ENCODE assay signal across 21 cellular contexts in genomic region chr1:224199679-224200078, GRCh38. TPM values are rescaled to one million over a fixed set of nuclear protein-coding genes. Genes with fewer than 3 reads are reported as not detected.
A peak's percentile ranks its signal among the peaks of the same experiment; 100 is the strongest.
DNase-seq lines count a peak whose midpoint lies in the region; ATAC-seq and TF ChIP-seq lines count a peak whose summit lies in the region.
"Had no signal": no experiment of that assay in that cellular context is flagged by ENCODE, and none has a peak within 500 bp of the region (broad histone marks: within the 10 kb centered on the region; RNA-seq: fewer than 3 reads in every experiment).

No MANE protein-coding gene starts in this region.

- DNase-seq in Caki2 (ENCODE audit: low read depth) (peak; percentile 19), Karpas-422 (peak; percentile 36), epithelial cell of prostate (ENCODE audit: low read depth, low spot score) (peak; percentile 51), prostate gland (ENCODE audit: low spot score) (peak; percentile 73), GF-D8 (lab: John Stamatoyannopoulos, UW) (no peak), SW480 (ENCODE audit: low spot score) (no peak)
- DNase-seq: activated CD4-positive, alpha-beta T cell treated with anti-CD3 and anti-CD28 coated beads for 36 hours; activated CD8-positive, alpha-beta memory T cell treated with anti-CD3 and anti-CD28 coated beads for 24 hours; activated gamma-delta T cell; C1 segment of cervical spinal cord; EL; NCI-H1092 treated with DMSO at 0.1 percent for 48 hours; NCI-H187 treated with DMSO at 0.1 percent for 48 hours; NCI-H526 treated with DMSO at 0.1 percent for 48 hours; nephron progenitor cell; stimulated activated CD4-positive, alpha-beta T cell treated with anti-CD3 and anti-CD28 coated beads, Interleukin-4, amount 100 ng/mL, for 1 hour; upper lobe of left lung had no signal

- no peak for TF ChIP-seq CTCF in prostate gland (IDR thresholded peaks at IDR 0.05)

- H3K27ac ChIP-seq in Karpas-422 (ENCODE audit: low read length) (no peak overlapping the region), epithelial cell of prostate (peak overlapping the region; percentile 35), prostate gland (peak overlapping the region; percentile 59 to 64)
- H3K27ac ChIP-seq: parathyroid adenoma, upper lobe of left lung had no signal

- H4K20me1 ChIP-seq in Karpas-422 (ENCODE audit: insufficient read depth, low read depth, low read length), result no peaks in the 10 kb centered on the region

- WGBS in prostate gland, result 60% methylated on average over 2 of the region's 2 CpGs

- TF ChIP-seq POLR2A in prostate gland (IDR thresholded peaks at IDR 0.05), result no peak

- in situ Hi-C loops in Caki2 (cut with HindIII; ENCODE audit: low pct_unique_long_range_greater_than_20kb, low sequenced_read_pairs), result no loop called here

- no peaks in the 10 kb centered on the region for H3K9me2 ChIP-seq in Karpas-422 (replicated peaks; ENCODE audit: insufficient read depth, low read length)

- H3K9ac ChIP-seq in Karpas-422 (ENCODE audit: low read length), result no peak overlapping the region
- H3K9ac ChIP-seq: parathyroid adenoma had no signal

- ATAC-seq in GM21576 (IDR thresholded peaks at IDR 0.05; ENCODE audit: unreplicated experiment), result no peak
- ATAC-seq: activated CD4-positive, alpha-beta T cell treated with anti-CD3 and anti-CD28 coated beads for 36 hours; right cardiac atrium had no signal

- intact Hi-C loops in prostate gland (cut with DNase I), result no loop called here

- H3K36me3 ChIP-seq in Karpas-422 (ENCODE audit: insufficient read depth, low read length), result no peaks in the 10 kb centered on the region
- H3K36me3 ChIP-seq in prostate gland, result no peaks in the 10 kb centered on the region
- H3K36me3 ChIP-seq: upper lobe of left lung had no signal

- H2AFZ ChIP-seq in Karpas-422 (ENCODE audit: low read length), result no peak overlapping the region
- H2AFZ ChIP-seq: parathyroid adenoma had no signal

- H3K9me3 ChIP-seq in Karpas-422 (ENCODE audit: low read length) (no peaks in the 10 kb centered on the region), prostate gland (no peaks in the 10 kb centered on the region)
- H3K9me3 ChIP-seq: upper lobe of left lung had no signal

- peaks cover 23% of the 10 kb centered on the region for H3K4me1 ChIP-seq in Karpas-422 (ENCODE audit: low read length)
- peaks cover 20% of the 10 kb centered on the region for H3K4me1 ChIP-seq in prostate gland (replicated peaks)
- H3K4me1 ChIP-seq: parathyroid adenoma had no signal

- no peaks in the 10 kb centered on the region for H3K27me3 ChIP-seq in Karpas-422 (ENCODE audit: low read length)
- no peaks in the 10 kb centered on the region for H3K27me3 ChIP-seq in prostate gland (replicated peaks; ENCODE audit: insufficient read depth)
- H3K27me3 ChIP-seq: upper lobe of left lung had no signal

- no peak overlapping the region for H3K4me3 ChIP-seq in Karpas-422 (ENCODE audit: low read length)
- H3K4me3 ChIP-seq in prostate gland, result no peak overlapping the region
- H3K4me3 ChIP-seq: lung, upper lobe of left lung had no signal

- no peaks in the 10 kb centered on the region for H3K79me2 ChIP-seq in Karpas-422 (ENCODE audit: low read length)
- H3K79me2 ChIP-seq: parathyroid adenoma had no signal

- H3K4me2 ChIP-seq in Karpas-422 (ENCODE audit: low read depth, low read length, poor library complexity, severe bottlenecking), result no peak overlapping the region

RNA-seq across cellular contexts. Expression of gene DEGS1, which starts 16.6 kb away (rescaled TPM):
- total RNA-seq in Caki2 (2014; rRNA removed; shearing (Covaris generic); ENCODE audit: low replicate concordance), result 107 and 120 TPM in 2 replicates
- 12.9 and 36.1 TPM in 2 replicates for total RNA-seq in Karpas-422 (2014; rRNA removed; shearing (Covaris generic); ENCODE audit: low replicate concordance)
- total RNA-seq in prostate gland, result 100 to 1,000 TPM in 1 of 2 donors, 10 to 100 TPM in 1; 78.8 to 172 TPM

Comparison
In these comparisons a context has a peak if more than half of its experiments do, and no peak if none do; other contexts are left out.
1. DNase-seq: peak in Caki2 (single experiment), Karpas-422 (single experiment), epithelial cell of prostate (single experiment) and prostate gland (single experiment); none in GF-D8 (single experiment) and SW480 (single experiment).